24 cellular contexts compared by ENCODE assay signal in genomic region chr11:62847767-62848314, GRCh38. TPM values are rescaled to one million over a fixed set of nuclear protein-coding genes. Genes with fewer than 3 reads are reported as not detected.
DNase-seq lines count a peak whose midpoint lies in the region; ATAC-seq, FAIRE-seq and TF ChIP-seq lines count a peak whose summit lies in the region.
"Had no signal": no experiment of that assay in that cellular context is flagged by ENCODE, and none has a peak within 500 bp of the region (broad histone marks: within the 10 kb centered on the region; RNA-seq: fewer than 3 reads in every experiment).

No MANE protein-coding gene starts in this region.

- POLR2A ChIA-PET in HEK293 (lab: Yijun Ruan, JAX) (interaction anchor here (1.0 kb wide), 1 partner anchor 8 kb away, joined by 3 read pairs; no protein-coding TSS in a partner anchor), K562 (lab: Yijun Ruan, JAX) (interaction anchor here (6.3 kb wide), 1 partner anchor 6 kb away, joined by 100 read pairs; no protein-coding TSS in a partner anchor)

- peak overlapping the region; percentile 50 for H3K27ac Mint-ChIP-seq in activated naive CD8-positive, alpha-beta T cell
- H3K27ac Mint-ChIP-seq in activated naive CD8-positive, alpha-beta T cell treated with anti-CD3 and anti-CD28 coated beads for 36 hours: no peak overlapping the region
- peak overlapping the region; percentile 77 for H3K27ac Mint-ChIP-seq in stimulated activated naive B cell treated with anti-CD40 and anti-IgM and Interleukin-4, amounts not matched to agents 10 μg/mL and 1 μg/mL and 100 μg/mL, for 72 hours

- H3K36me3 ChIP-seq in HEK293 (ENCODE audit: control insufficient read depth in 2 of 2, insufficient read depth in 1 of 2, low read length in 2 of 2) (peaks cover 0 to 15% of the 10 kb centered on the region in 2 experiments; a peak in 1 of 3 replicates), K562 (ENCODE audit: control insufficient read depth, insufficient read depth, low read length) (peaks cover 15% of the 10 kb centered on the region)

- TF ChIP-seq CTCF in HEK293 (tag by site-specific recombination; IDR thresholded peaks at IDR 0.05): no peak
- TF ChIP-seq CTCF in K562 (IDR thresholded peaks at IDR 0.05 in 2 of 3, conservative IDR thresholded peaks at IDR 0.05 in 1 of 3; ENCODE audit: insufficient read depth in 2 of 3, low read depth in 1 of 3, low read length in 3 of 3): no peak

- H3K36me3 Mint-ChIP-seq in activated naive CD8-positive, alpha-beta T cell: peaks cover 10% of the 10 kb centered on the region
- peaks cover 21% of the 10 kb centered on the region for H3K36me3 Mint-ChIP-seq in activated naive CD8-positive, alpha-beta T cell treated with anti-CD3 and anti-CD28 coated beads for 36 hours
- peaks cover 9 to 12% of the 10 kb centered on the region in 2 donors for H3K36me3 Mint-ChIP-seq in stimulated activated naive B cell treated with anti-CD40 and anti-IgM and Interleukin-4, amounts not matched to agents 10 μg/mL and 1 μg/mL and 100 μg/mL, for 72 hours

- H3K4me3 Mint-ChIP-seq in activated naive CD8-positive, alpha-beta T cell: no peak overlapping the region
- no peak overlapping the region for H3K4me3 Mint-ChIP-seq in activated naive CD8-positive, alpha-beta T cell treated with anti-CD3 and anti-CD28 coated beads for 36 hours
- no peak overlapping the region for H3K4me3 Mint-ChIP-seq in stimulated activated naive B cell treated with anti-CD40 and anti-IgM and Interleukin-4, amounts not matched to agents 10 μg/mL and 1 μg/mL and 100 μg/mL, for 72 hours
- H3K4me3 Mint-ChIP-seq: CD4-positive, alpha-beta memory T cell had no signal

- H3K4me1 ChIP-seq in HEK293 (ENCODE audit: control insufficient read depth, insufficient read depth, low read length) (no peaks in the 10 kb centered on the region), K562 (replicated peaks in 1 of 2; ENCODE audit: control insufficient read depth in 2 of 2, insufficient read depth in 2 of 2, low read length in 2 of 2) (peaks cover 0 to 7% of the 10 kb centered on the region in 2 experiments; a peak in 2 of 5 replicates)
- H3K4me1 ChIP-seq: BE2C had no signal

- intact Hi-C loops in K562 (cut with micrococcal nuclease): loop anchor here (10.0 kb wide), 1 partner anchor 123 kb away; the partner anchor contains the start of genes HNRNPUL2 and TTC9C

- FAIRE-seq in K562 (lab: Jason Lieb, UNC): no peak
- FAIRE-seq: GM12891 had no signal

- no peaks in the 10 kb centered on the region for H3K9me3 Mint-ChIP-seq in activated naive CD8-positive, alpha-beta T cell (ENCODE audit: low read depth)
- H3K9me3 Mint-ChIP-seq in activated naive CD8-positive, alpha-beta T cell treated with anti-CD3 and anti-CD28 coated beads for 36 hours: no peaks in the 10 kb centered on the region
- H3K9me3 Mint-ChIP-seq in stimulated activated naive B cell treated with anti-CD40 and anti-IgM and Interleukin-4, amounts not matched to agents 10 μg/mL and 1 μg/mL and 100 μg/mL, for 72 hours: no peaks in the 10 kb centered on the region

- no peaks in the 10 kb centered on the region for H3K9me1 ChIP-seq in K562 (ENCODE audit: control insufficient read depth, insufficient read depth, low read length)

- no peak overlapping the region for H2AFZ ChIP-seq in K562 (ENCODE audit: low read depth, low read length)
- H2AFZ ChIP-seq: PC-9 had no signal

- ATAC-seq in K562 (no peak), GM19351 (IDR thresholded peaks at IDR 0.05; ENCODE audit: unreplicated experiment) (no peak), GM18858 (IDR thresholded peaks at IDR 0.05; ENCODE audit: unreplicated experiment) (no peak)
- ATAC-seq in stimulated activated naive B cell treated with anti-CD40 and anti-IgM and Interleukin-4, amounts not matched to agents 10 μg/mL and 1 μg/mL and 100 μg/mL, for 72 hours (replicated peaks): no peak

- H3K27me3 ChIP-seq in K562 (ENCODE audit: control insufficient read depth in 2 of 2, insufficient read depth in 2 of 2, low read length in 2 of 2): no peaks in the 10 kb centered on the region
- H3K27me3 ChIP-seq: BE2C, SJCRH30 had no signal

- no peak for TF ChIP-seq EP300 in K562 (IDR thresholded peaks at IDR 0.05; ENCODE audit: low read length)

- in situ Hi-C loops in K562 (cut with MboI): no loop called here

- no peak overlapping the region for H3K27ac ChIP-seq in HEK293 (ENCODE audit: extremely low read depth, low read depth, low read length)
- H3K27ac ChIP-seq in K562 (ENCODE audit: extremely low read depth, low read depth, low read length): no peak overlapping the region
- H3K27ac ChIP-seq: PC-9, SJCRH30 had no signal

- peaks cover 17% of the 10 kb centered on the region for H4K20me1 ChIP-seq in K562 (replicated peaks; ENCODE audit: control insufficient read depth, insufficient read depth, low read length)

- TF ChIP-seq RAD21 in K562 (CRISPR knock-in tag; conservative IDR thresholded peaks at IDR 0.05 in 1 of 2, IDR thresholded peaks at IDR 0.05 in 1 of 2): no peak

- no peak for TF ChIP-seq POLR2A in K562 (conservative IDR thresholded peaks at IDR 0.05)

- BruUV-seq in K562 (replicated peaks; lab: Mats Ljungman, UMichigan): no TSS peak

- DNase-seq in activated naive CD8-positive, alpha-beta T cell treated with anti-CD3 and anti-CD28 coated beads for 36 hours: no peak
- DNase-seq in K562 (ENCODE audit: extremely low read depth in 1 of 4, low spot score in 3 of 4): no peak
- DNase-seq in stimulated activated naive B cell treated with anti-CD40 and anti-IgM and Interleukin-4, amounts not matched to agents 10 μg/mL and 1 μg/mL and 100 μg/mL, for 72 hours: no peak
- no peak for DNase-seq in stimulated activated naive CD4-positive, alpha-beta T cell treated with Interleukin-2 at 50 U/mL for 16 hours (lab: John Stamatoyannopoulos, UW)
- DNase-seq: BE2C; CD4-positive, alpha-beta memory T cell; DMS53; EL; GOT3; KBM-7; NCI-H1417; NCI-H187; NCI-H2107; NCI-H2227 treated with DMSO at 0.1 percent for 48 hours; NCI-H510A treated with DMSO at 0.1 percent for 48 hours; NCI-H774; SJCRH30 had no signal

- 42% methylated on average over 1 of the region's 1 CpG for WGBS in K562 (ENCODE audit: insufficient coverage, low coverage, missing lambda C conversion rate)

- H3K4me2 ChIP-seq in K562 (ENCODE audit: insufficient read depth, low read length): no peak overlapping the region
- H3K4me2 ChIP-seq: PC-9 had no signal

- H3K9ac ChIP-seq in K562 (ENCODE audit: insufficient read depth in 1 of 2, low read depth in 2 of 2, low read length in 2 of 2): no peak overlapping the region

- H3K79me2 ChIP-seq in K562 (ENCODE audit: control insufficient read depth, insufficient read depth, low read length): peaks cover 14% of the 10 kb centered on the region

- H3K27me3 Mint-ChIP-seq in activated naive CD8-positive, alpha-beta T cell: no peaks in the 10 kb centered on the region
- peaks cover 6% of the 10 kb centered on the region for H3K27me3 Mint-ChIP-seq in activated naive CD8-positive, alpha-beta T cell treated with anti-CD3 and anti-CD28 coated beads for 36 hours
- no peaks in the 10 kb centered on the region for H3K27me3 Mint-ChIP-seq in stimulated activated naive B cell treated with anti-CD40 and anti-IgM and Interleukin-4, amounts not matched to agents 10 μg/mL and 1 μg/mL and 100 μg/mL, for 72 hours
- H3K27me3 Mint-ChIP-seq: CD4-positive, alpha-beta memory T cell had no signal

- peaks cover 26% of the 10 kb centered on the region for H3K4me1 Mint-ChIP-seq in activated naive CD8-positive, alpha-beta T cell (ENCODE audit: low read depth)
- H3K4me1 Mint-ChIP-seq in activated naive CD8-positive, alpha-beta T cell treated with anti-CD3 and anti-CD28 coated beads for 36 hours: peaks cover 35% of the 10 kb centered on the region
- peaks cover 10 to 18% of the 10 kb centered on the region in 2 donors for H3K4me1 Mint-ChIP-seq in stimulated activated naive B cell treated with anti-CD40 and anti-IgM and Interleukin-4, amounts not matched to agents 10 μg/mL and 1 μg/mL and 100 μg/mL, for 72 hours

- H3K4me3 ChIP-seq in HEK293 (ENCODE audit: low read depth, low read length) (no peak overlapping the region), K562 (no peak overlapping the region)
- H3K4me3 ChIP-seq: PC-9, SJCRH30 had no signal

- CTCF ChIA-PET in HEK293 (lab: Yijun Ruan, JAX) (interaction anchor here (0.5 kb wide), 1 partner anchor 551 kb away, joined by 3 read pairs; no protein-coding TSS in a partner anchor), K562 (lab: Yijun Ruan, JAX; ENCODE audit: low intra/inter-chr PET ratio) (no interaction called here)

- H3K9me3 ChIP-seq in HEK293 (ENCODE audit: control insufficient read depth, insufficient read depth, low read depth, low read length) (no peaks in the 10 kb centered on the region), K562 (replicated peaks; ENCODE audit: control insufficient read depth, insufficient read depth, low read depth, low read length) (no peaks in the 10 kb centered on the region; the same call in 1 of the 2 replicates)
- H3K9me3 ChIP-seq: BE2C, SJCRH30 had no signal

RNA-seq across cellular contexts. Expression of gene WDR74, which starts 8.5 kb away (rescaled TPM):
- total RNA-seq in activated naive CD8-positive, alpha-beta T cell treated with anti-CD3 and anti-CD28 coated beads for 36 hours: 100 to 1,000 TPM; 139 to 141 TPM
- total RNA-seq in K562 (2011; cell fraction: chromatin; rRNA removed; ENCODE audit: low replicate concordance): 146 and 260 TPM in 2 replicates
- total RNA-seq in K562 (2011; cell fraction: nucleolus; rRNA removed): 230 and 252 TPM in 2 replicates
- 260 and 399 TPM in 2 replicates for total RNA-seq in K562 (2011; cell fraction: nucleoplasm; rRNA removed)
- total RNA-seq in K562 (2014; rRNA removed) (210 and 239 TPM in 2 replicates), K562 (2014; rRNA removed; fragmentation: Illumina TruSeq; extraction: Trizol) (94.6 and 112 TPM in 2 replicates), K562 (2015; rRNA removed; fragmentation: Illumina TruSeq; extraction: Trizol) (122 and 128 TPM in 2 replicates), K562 (2021) (136 TPM in 2 replicates)
- polyA plus RNA-seq in K562 (2011; rRNA removed) (87.2 and 92.0 TPM in 2 replicates), K562 (2014; fragmentation: Illumina TruSeq; extraction: Trizol) (114 and 118 TPM in 2 replicates), K562 (2014; fragmentation: Nextera tagmentation; extraction: Ambion mirVana) (10 to 100 TPM; 32.7 to 46.2 TPM), K562 (2014; rRNA removed) (165 and 208 TPM in 2 replicates)
- polyA plus RNA-seq in K562 (2011; cell fraction: cytosol; rRNA removed): 101 and 156 TPM in 2 replicates
- 223 and 302 TPM in 2 replicates for polyA plus RNA-seq in K562 (2011; cell fraction: nucleus; rRNA removed)
- 75.1 and 119 TPM in 2 replicates for polyA plus RNA-seq in K562 (2012)
- 96.2 and 110 TPM in 2 replicates for polyA minus RNA-seq in K562 (2011; rRNA and poly(A)+ RNA removed)
- polyA minus RNA-seq in K562 (2011; cell fraction: cytosol; rRNA and poly(A)+ RNA removed): 51.0 and 53.7 TPM in 2 replicates
- 178 and 418 TPM in 2 replicates for polyA minus RNA-seq in K562 (2011; cell fraction: nucleus; rRNA and poly(A)+ RNA removed)

RNA-seq across cellular contexts. Expression of gene TEX54, which starts 15.2 kb away (rescaled TPM):
- total RNA-seq in activated naive CD8-positive, alpha-beta T cell treated with anti-CD3 and anti-CD28 coated beads for 36 hours: not detected
- 0.93 TPM in 1 of 2 replicates, not detected in the other for total RNA-seq in K562 (2011; cell fraction: chromatin; rRNA removed; ENCODE audit: low replicate concordance)
- 2.0 TPM in 1 of 2 replicates, not detected in the other for total RNA-seq in K562 (2011; cell fraction: nucleolus; rRNA removed)
- total RNA-seq in K562 (2011; cell fraction: nucleoplasm; rRNA removed): 1.2 TPM in 1 of 2 replicates, not detected in the other
- total RNA-seq in K562 (2014; rRNA removed) (not detected in 2 replicates), K562 (2014; rRNA removed; fragmentation: Illumina TruSeq; extraction: Trizol) (not detected in 2 replicates), K562 (2015; rRNA removed; fragmentation: Illumina TruSeq; extraction: Trizol) (not detected in 2 replicates), K562 (2021) (not detected in 2 replicates)
- polyA plus RNA-seq in K562 (2011; rRNA removed) (not detected in 2 replicates), K562 (2014; fragmentation: Illumina TruSeq; extraction: Trizol) (not detected in 2 replicates), K562 (2014; fragmentation: Nextera tagmentation; extraction: Ambion mirVana) (not detected), K562 (2014; rRNA removed) (not detected in 2 replicates)
- polyA plus RNA-seq in K562 (2011; cell fraction: cytosol; rRNA removed): not detected in 2 replicates
- not detected in 2 replicates for polyA plus RNA-seq in K562 (2011; cell fraction: nucleus; rRNA removed)
- polyA plus RNA-seq in K562 (2012): not detected in 2 replicates
- polyA minus RNA-seq in K562 (2011; rRNA and poly(A)+ RNA removed): not detected in 2 replicates
- not detected in 2 replicates for polyA minus RNA-seq in K562 (2011; cell fraction: cytosol; rRNA and poly(A)+ RNA removed)
- polyA minus RNA-seq in K562 (2011; cell fraction: nucleus; rRNA and poly(A)+ RNA removed): not detected in 2 replicates
- total RNA-seq: A172; CD4-positive, alpha-beta memory T cell; PC-9; SJCRH30 had no signal

RNA-seq across cellular contexts. Expression of gene STX5, which starts 16.0 kb away (rescaled TPM):
- 10 to 100 TPM; 19.5 to 20.4 TPM for total RNA-seq in activated naive CD8-positive, alpha-beta T cell treated with anti-CD3 and anti-CD28 coated beads for 36 hours
- total RNA-seq in K562 (2011; cell fraction: chromatin; rRNA removed; ENCODE audit: low replicate concordance): 46.3 and 74.6 TPM in 2 replicates
- total RNA-seq in K562 (2011; cell fraction: nucleolus; rRNA removed): 33.7 and 41.5 TPM in 2 replicates
- 38.8 and 41.1 TPM in 2 replicates for total RNA-seq in K562 (2011; cell fraction: nucleoplasm; rRNA removed)
- 24.3 and 28.3 TPM in 2 replicates for total RNA-seq in K562 (2014; rRNA removed)
- 17.2 and 17.4 TPM in 2 replicates for total RNA-seq in K562 (2014; rRNA removed; fragmentation: Illumina TruSeq; extraction: Trizol)
- 19.4 TPM in 2 replicates for total RNA-seq in K562 (2015; rRNA removed; fragmentation: Illumina TruSeq; extraction: Trizol)
- total RNA-seq in K562 (2021): 24.8 and 26.9 TPM in 2 replicates
- polyA plus RNA-seq in K562 (2011; rRNA removed): 28.6 and 34.5 TPM in 2 replicates
- polyA plus RNA-seq in K562 (2011; cell fraction: cytosol; rRNA removed): 35.9 and 38.3 TPM in 2 replicates
- polyA plus RNA-seq in K562 (2011; cell fraction: nucleus; rRNA removed): 30.2 and 48.1 TPM in 2 replicates
- polyA plus RNA-seq in K562 (2012): 22.3 and 69.5 TPM in 2 replicates
- polyA plus RNA-seq in K562 (2014; fragmentation: Illumina TruSeq; extraction: Trizol): 27.8 TPM in 2 replicates
- 1 to 10 TPM; 2.8 to 3.6 TPM for polyA plus RNA-seq in K562 (2014; fragmentation: Nextera tagmentation; extraction: Ambion mirVana)
- 23.7 and 27.7 TPM in 2 replicates for polyA plus RNA-seq in K562 (2014; rRNA removed)
- polyA minus RNA-seq in K562 (2011; rRNA and poly(A)+ RNA removed): 36.3 and 40.4 TPM in 2 replicates
- 14.2 and 15.6 TPM in 2 replicates for polyA minus RNA-seq in K562 (2011; cell fraction: cytosol; rRNA and poly(A)+ RNA removed)
- 18.3 and 23.7 TPM in 2 replicates for polyA minus RNA-seq in K562 (2011; cell fraction: nucleus; rRNA and poly(A)+ RNA removed)

RNA-seq across cellular contexts. Expression of gene SLC3A2, which starts 32.9 kb away (rescaled TPM):
- 100 to 1,000 TPM; 408 to 428 TPM for total RNA-seq in activated naive CD8-positive, alpha-beta T cell treated with anti-CD3 and anti-CD28 coated beads for 36 hours
- 762 and 871 TPM in 2 replicates for total RNA-seq in K562 (2011; cell fraction: chromatin; rRNA removed; ENCODE audit: low replicate concordance)
- total RNA-seq in K562 (2011; cell fraction: nucleolus; rRNA removed): 808 and 809 TPM in 2 replicates
- 628 and 726 TPM in 2 replicates for total RNA-seq in K562 (2011; cell fraction: nucleoplasm; rRNA removed)
- total RNA-seq in K562 (2014; rRNA removed) (245 and 289 TPM in 2 replicates), K562 (2014; rRNA removed; fragmentation: Illumina TruSeq; extraction: Trizol) (214 and 276 TPM in 2 replicates), K562 (2015; rRNA removed; fragmentation: Illumina TruSeq; extraction: Trizol) (120 and 132 TPM in 2 replicates), K562 (2021) (255 and 276 TPM in 2 replicates)
- polyA plus RNA-seq in K562 (2011; rRNA removed) (282 and 323 TPM in 2 replicates), K562 (2014; fragmentation: Illumina TruSeq; extraction: Trizol) (183 and 221 TPM in 2 replicates), K562 (2014; fragmentation: Nextera tagmentation; extraction: Ambion mirVana) (10 to 100 TPM; 20.0 to 39.7 TPM), K562 (2014; rRNA removed) (254 and 296 TPM in 2 replicates)
- polyA plus RNA-seq in K562 (2011; cell fraction: cytosol; rRNA removed): 289 and 316 TPM in 2 replicates
- 1,169 and 1,253 TPM in 2 replicates for polyA plus RNA-seq in K562 (2011; cell fraction: nucleus; rRNA removed)
- polyA plus RNA-seq in K562 (2012): 196 and 375 TPM in 2 replicates
- polyA minus RNA-seq in K562 (2011; rRNA and poly(A)+ RNA removed): 168 and 173 TPM in 2 replicates
- polyA minus RNA-seq in K562 (2011; cell fraction: cytosol; rRNA and poly(A)+ RNA removed): 167 and 196 TPM in 2 replicates
- 164 and 348 TPM in 2 replicates for polyA minus RNA-seq in K562 (2011; cell fraction: nucleus; rRNA and poly(A)+ RNA removed)

RNA-seq across cellular contexts. Expression of gene NXF1, which starts 42.6 kb away (rescaled TPM):
- 100 to 1,000 TPM; 107 to 111 TPM for total RNA-seq in activated naive CD8-positive, alpha-beta T cell treated with anti-CD3 and anti-CD28 coated beads for 36 hours
- 197 and 278 TPM in 2 replicates for total RNA-seq in K562 (2011; cell fraction: chromatin; rRNA removed; ENCODE audit: low replicate concordance)
- total RNA-seq in K562 (2011; cell fraction: nucleolus; rRNA removed): 110 and 133 TPM in 2 replicates
- total RNA-seq in K562 (2011; cell fraction: nucleoplasm; rRNA removed): 134 and 162 TPM in 2 replicates
- total RNA-seq in K562 (2014; rRNA removed): 24.4 and 36.9 TPM in 2 replicates
- 24.0 and 28.5 TPM in 2 replicates for total RNA-seq in K562 (2014; rRNA removed; fragmentation: Illumina TruSeq; extraction: Trizol)
- total RNA-seq in K562 (2015; rRNA removed; fragmentation: Illumina TruSeq; extraction: Trizol): 35.3 and 35.8 TPM in 2 replicates
- total RNA-seq in K562 (2021): 60.2 and 64.7 TPM in 2 replicates
- 18.1 and 26.3 TPM in 2 replicates for polyA plus RNA-seq in K562 (2011; rRNA removed)
- polyA plus RNA-seq in K562 (2011; cell fraction: cytosol; rRNA removed): 34.4 and 39.3 TPM in 2 replicates
- polyA plus RNA-seq in K562 (2011; cell fraction: nucleus; rRNA removed): 182 and 294 TPM in 2 replicates
- polyA plus RNA-seq in K562 (2012): 55.7 and 62.4 TPM in 2 replicates
- 86.9 and 98.3 TPM in 2 replicates for polyA plus RNA-seq in K562 (2014; fragmentation: Illumina TruSeq; extraction: Trizol)
- polyA plus RNA-seq in K562 (2014; fragmentation: Nextera tagmentation; extraction: Ambion mirVana): 10 to 100 TPM; 26.8 to 68.8 TPM
- polyA plus RNA-seq in K562 (2014; rRNA removed): 34.4 and 41.1 TPM in 2 replicates
- 50.1 and 55.8 TPM in 2 replicates for polyA minus RNA-seq in K562 (2011; rRNA and poly(A)+ RNA removed)
- 25.8 and 39.4 TPM in 2 replicates for polyA minus RNA-seq in K562 (2011; cell fraction: cytosol; rRNA and poly(A)+ RNA removed)
- polyA minus RNA-seq in K562 (2011; cell fraction: nucleus; rRNA and poly(A)+ RNA removed): 37.7 and 52.9 TPM in 2 replicates
